1 cellular context compared by ENCODE assay signal in the genomic region with DNA sequence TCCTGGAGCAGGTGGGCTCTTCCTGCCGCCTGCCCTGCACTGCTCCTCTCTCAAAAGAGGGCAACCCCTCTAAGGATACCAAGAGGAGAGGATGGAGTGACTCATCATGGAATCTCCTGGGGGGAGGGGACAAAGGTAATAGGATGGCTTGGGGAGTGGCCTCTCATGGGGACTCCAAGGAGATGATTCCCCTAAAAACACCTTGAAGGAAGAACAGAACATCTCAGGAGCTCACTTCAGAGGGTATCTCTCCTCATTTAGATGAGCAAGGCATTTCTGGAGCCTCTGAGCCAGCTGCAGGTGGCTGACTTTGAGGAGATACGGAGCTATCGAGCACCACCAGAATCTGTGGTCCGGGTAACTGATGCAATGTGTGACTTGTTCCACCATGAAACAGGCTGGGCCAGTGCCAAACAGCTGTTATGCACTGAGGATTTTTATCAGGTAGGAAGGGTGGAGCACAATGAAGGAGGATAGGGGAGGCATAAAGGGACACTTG.
TF ChIP-seq lines count a peak whose summit lies in the region.

No MANE protein-coding gene starts in this region.

TF ChIP-seq in H1, 55 proteins besides CTCF, POLR2A, EP300 and RAD21:
- peak; percentile 63; the same call in 1 of the 2 replicates for TF ChIP-seq JUND (IDR thresholded peaks at IDR 0.05; ENCODE audit: low read length)
- TF ChIP-seq SP1 (IDR thresholded peaks at IDR 0.05; ENCODE audit: low read depth, low read length), result no peak
